Comparison of ENCODE assay signal across 18 cellular contexts in genomic region chr15:65344214-65344908, GRCh38. TPM values are rescaled to one million over a fixed set of nuclear protein-coding genes. Genes with fewer than 3 reads are reported as not detected.
"Had no signal": no experiment of that assay in that cellular context is flagged by ENCODE, and none has a peak within 500 bp of the region (broad histone marks: within the 10 kb centered on the region; RNA-seq: fewer than 3 reads in every experiment).

No MANE protein-coding gene starts in this region.

- H3K36me3 Mint-ChIP-seq: stimulated activated effector memory CD8-positive, alpha-beta T cell treated with anti-CD3 and anti-CD28 coated beads, Interleukin-12 subunit alpha, Interleukin-12 subunit beta, amount 100 ng/mL, for 72 hours had no signal

- H3K4me1 ChIP-seq: breast epithelium, esophagus muscularis mucosa, left ventricle myocardium inferior, tibial nerve had no signal

- H3K4me3 Mint-ChIP-seq: activated CD8-positive, alpha-beta T cell treated with anti-CD3 and anti-CD28 coated beads, Interleukin-2, amount 10 ng/mL, durations not matched to agents 7 days and 5 days; stimulated activated effector memory CD8-positive, alpha-beta T cell treated with anti-CD3 and anti-CD28 coated beads, Interleukin-12 subunit alpha, Interleukin-12 subunit beta, amount 100 ng/mL, for 72 hours; T-helper 1 cell treated with Interleukin-12 subunit alpha and Interleukin-12 subunit beta and Interleukin-4 antibody, amounts not matched to agents 30 μg/mL and 1 μg/mL, for 36 hours; WTC11 had no signal

- H3K27me3 ChIP-seq: breast epithelium, esophagus muscularis mucosa, tibial nerve had no signal

- H3K27ac ChIP-seq: breast epithelium, esophagus muscularis mucosa, left ventricle myocardium inferior, neutrophil, tibial nerve had no signal

- H3K36me3 ChIP-seq: breast epithelium, esophagus muscularis mucosa, left ventricle myocardium inferior, neutrophil, tibial nerve had no signal

- H3K27ac Mint-ChIP-seq: activated CD8-positive, alpha-beta T cell treated with anti-CD3 and anti-CD28 coated beads, Interleukin-2, amount 10 ng/mL, durations not matched to agents 7 days and 5 days; stimulated activated effector memory CD8-positive, alpha-beta T cell treated with anti-CD3 and anti-CD28 coated beads, Interleukin-12 subunit alpha, Interleukin-12 subunit beta, amount 100 ng/mL, for 72 hours; T-helper 1 cell treated with Interleukin-12 subunit alpha and Interleukin-12 subunit beta and Interleukin-4 antibody, amounts not matched to agents 30 μg/mL and 1 μg/mL, for 36 hours; WTC11 had no signal

- H3K9me3 ChIP-seq: breast epithelium, esophagus muscularis mucosa, left ventricle myocardium inferior, neutrophil, tibial nerve had no signal

- DNase-seq: activated CD4-positive, alpha-beta T cell treated with anti-CD3 and anti-CD28 coated beads for 48 hours; activated CD8-positive, alpha-beta memory T cell treated with anti-CD3 and anti-CD28 coated beads, Interleukin-2, amount 50 U/mL, for 48 hours; activated CD8-positive, alpha-beta T cell treated with anti-CD3 and anti-CD28 coated beads, Interleukin-2, amount 10 ng/mL, durations not matched to agents 7 days and 5 days; activated naive CD4-positive, alpha-beta T cell; left ventricle myocardium inferior; mesendoderm had no signal

- ATAC-seq: activated CD8-positive, alpha-beta T cell treated with anti-CD3 and anti-CD28 coated beads, Interleukin-2, amount 10 ng/mL, durations not matched to agents 7 days and 5 days; stimulated activated effector memory CD8-positive, alpha-beta T cell treated with anti-CD3 and anti-CD28 coated beads, Interleukin-12 subunit alpha, Interleukin-12 subunit beta, amount 100 ng/mL, for 72 hours; WTC11 had no signal

- H3K4me3 ChIP-seq: breast epithelium, esophagus muscularis mucosa, left ventricle myocardium inferior, tibial nerve had no signal

- H3K9me3 Mint-ChIP-seq: stimulated activated effector memory CD8-positive, alpha-beta T cell treated with anti-CD3 and anti-CD28 coated beads, Interleukin-12 subunit alpha, Interleukin-12 subunit beta, amount 100 ng/mL, for 72 hours; T-helper 1 cell treated with Interleukin-12 subunit alpha and Interleukin-12 subunit beta and Interleukin-4 antibody, amounts not matched to agents 30 μg/mL and 1 μg/mL, for 36 hours; WTC11 had no signal

RNA-seq across cellular contexts. Expression of gene IGDCC3, which starts 33.4 kb away (rescaled TPM):
- total RNA-seq: activated CD8-positive, alpha-beta T cell treated with anti-CD3 and anti-CD28 coated beads, Interleukin-2, amount 10 ng/mL, durations not matched to agents 7 days and 5 days; aorta; dermis microvascular lymphatic vessel endothelial cell; tibial nerve had no signal
- polyA plus RNA-seq: aorta had no signal

RNA-seq across cellular contexts. Expression of gene RNU5B-1, which starts 39.9 kb away (rescaled TPM):
- total RNA-seq: breast epithelium, cerebellum, dermis microvascular lymphatic vessel endothelial cell, esophagus muscularis mucosa, fibroblast of villous mesenchyme, myocyte, tibial nerve, WTC11 had no signal
- polyA plus RNA-seq: aorta had no signal

RNA-seq across cellular contexts. Expression of gene RNU5A-1, which starts 48.5 kb away (rescaled TPM):
- total RNA-seq: activated CD8-positive, alpha-beta T cell treated with anti-CD3 and anti-CD28 coated beads, Interleukin-2, amount 10 ng/mL, durations not matched to agents 7 days and 5 days; aorta; breast epithelium; cerebellum; dermis microvascular lymphatic vessel endothelial cell; esophagus muscularis mucosa; fibroblast of villous mesenchyme; left ventricle myocardium inferior; myocyte; tibial nerve; WTC11 had no signal
- polyA plus RNA-seq: aorta had no signal
